Comparison of ENCODE assay signal across 8 cellular contexts in the genomic region with DNA sequence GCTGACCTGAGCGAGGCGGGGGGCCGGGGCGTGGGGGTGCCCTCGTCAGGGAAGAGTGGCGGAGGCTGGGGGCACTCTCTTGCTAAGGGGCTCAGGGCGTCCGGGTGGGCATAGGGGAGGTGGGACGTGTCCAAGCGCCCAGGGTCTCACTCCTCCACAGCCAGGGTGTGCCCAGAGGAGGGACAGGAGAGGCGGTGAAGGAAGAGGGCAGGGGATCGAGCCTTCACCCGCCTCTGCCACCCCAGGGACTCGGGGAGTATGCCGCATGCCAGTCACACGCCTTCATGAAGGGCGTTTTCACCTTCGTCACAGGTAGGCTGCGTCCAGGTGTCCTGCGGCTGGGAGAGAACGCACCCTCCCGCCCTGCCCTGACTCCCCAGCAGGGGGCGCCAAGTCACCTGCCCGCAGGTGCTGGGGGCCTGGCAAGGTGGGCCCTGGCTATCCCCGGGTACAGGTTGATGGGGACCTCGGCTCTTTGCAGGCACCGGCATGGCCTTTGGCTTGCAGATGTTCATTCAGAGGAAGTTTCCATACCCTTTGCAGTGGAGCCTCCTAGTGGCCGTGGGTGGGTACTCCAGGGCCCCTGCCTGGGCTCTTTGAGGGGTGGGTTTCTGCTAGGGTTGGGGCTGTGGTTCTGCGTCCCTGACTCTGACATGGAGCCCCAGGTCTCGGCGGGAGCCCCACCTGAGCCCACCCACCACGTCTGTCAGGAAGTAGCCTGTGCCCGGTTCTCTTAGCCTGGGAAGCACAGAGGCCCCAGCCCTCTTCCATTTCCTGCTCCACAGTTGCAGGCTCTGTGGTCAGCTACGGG.
DNase-seq lines count a peak whose midpoint lies in the region; ATAC-seq lines count a peak whose summit lies in the region.

No MANE protein-coding gene starts in this region.

- H3K4me1 ChIP-seq in mucosa of rectum (ENCODE audit: control insufficient read depth in 2 of 2, insufficient read depth in 2 of 2, low read length in 2 of 2) = peaks cover 59 to 67% of the 10 kb centered on the region in 2 donors

- peaks cover 36% of the 10 kb centered on the region for H3K4me1 Mint-ChIP-seq in stimulated activated memory B cell treated with anti-CD40 and anti-IgM and Interleukin-4, amounts not matched to agents 10 μg/mL and 1 μg/mL and 100 μg/mL, for 72 hours

- H3K9ac ChIP-seq in mucosa of rectum (ENCODE audit: low read depth in 1 of 2, low read length in 2 of 2) = peak overlapping the region; percentile 95 to 96

- peaks cover 15% of the 10 kb centered on the region for H3K27me3 Mint-ChIP-seq in stimulated activated memory B cell treated with anti-CD40 and anti-IgM and Interleukin-4, amounts not matched to agents 10 μg/mL and 1 μg/mL and 100 μg/mL, for 72 hours

- no peaks in the 10 kb centered on the region for H3K36me3 Mint-ChIP-seq in stimulated activated memory B cell treated with anti-CD40 and anti-IgM and Interleukin-4, amounts not matched to agents 10 μg/mL and 1 μg/mL and 100 μg/mL, for 72 hours

- peak overlapping the region; percentile 92 for H3K27ac Mint-ChIP-seq in stimulated activated memory B cell treated with anti-CD40 and anti-IgM and Interleukin-4, amounts not matched to agents 10 μg/mL and 1 μg/mL and 100 μg/mL, for 72 hours

- peak overlapping the region; percentile 100 for H3K27ac ChIP-seq in mucosa of rectum (ENCODE audit: low read depth in 2 of 2, low read length in 2 of 2)

- H3K4me3 Mint-ChIP-seq in stimulated activated memory B cell treated with anti-CD40 and anti-IgM and Interleukin-4, amounts not matched to agents 10 μg/mL and 1 μg/mL and 100 μg/mL, for 72 hours = peak overlapping the region; percentile 91

- H3K9me3 Mint-ChIP-seq in stimulated activated memory B cell treated with anti-CD40 and anti-IgM and Interleukin-4, amounts not matched to agents 10 μg/mL and 1 μg/mL and 100 μg/mL, for 72 hours = no peaks in the 10 kb centered on the region

- H3K9me3 ChIP-seq in mucosa of rectum (ENCODE audit: control insufficient read depth in 2 of 2, low read length in 2 of 2) = no peaks in the 10 kb centered on the region

- peak; percentile 7 for ATAC-seq in GM21737 (IDR thresholded peaks at IDR 0.05; ENCODE audit: unreplicated experiment)
- ATAC-seq in stimulated activated memory B cell treated with anti-CD40 and anti-IgM and Interleukin-4, amounts not matched to agents 10 μg/mL and 1 μg/mL and 100 μg/mL, for 72 hours = peak; percentile 26

- H3K27me3 ChIP-seq in mucosa of rectum (ENCODE audit: control insufficient read depth in 2 of 2, insufficient read depth in 2 of 2, low read length in 2 of 2) = no peaks in the 10 kb centered on the region

- H3K36me3 ChIP-seq in mucosa of rectum (ENCODE audit: control insufficient read depth in 2 of 2, insufficient read depth in 2 of 2, low read length in 2 of 2) = peaks cover 3 to 10% of the 10 kb centered on the region in 2 donors

- DNase-seq in COLO668 (lab: John Stamatoyannopoulos, UW; ENCODE audit: unreplicated experiment) = peak; percentile 81
- DNase-seq in NCI-H2171 treated with DMSO at 0.1 percent for 48 hours (lab: John Stamatoyannopoulos, UW) = peak; percentile 69
- peak; percentile 63 to 65 for DNase-seq in activated CD4-positive, alpha-beta T cell treated with anti-CD3 and anti-CD28 coated beads, Interleukin-2, amount 50 U/mL, for 4 hours
- peak; percentile 60 for DNase-seq in effector CD4-positive, alpha-beta T cell
- DNase-seq in middle frontal gyrus (ENCODE audit: extremely low spot score, low spot score) = no peak

- H3K4me3 ChIP-seq in mucosa of rectum (ENCODE audit: low read length in 2 of 2) = peak overlapping the region; percentile 87 to 95
